9 cellular contexts compared by ENCODE assay signal in genomic region chr14:22928237-22929103, GRCh38. TPM values are rescaled to one million over a fixed set of nuclear protein-coding genes. Genes with fewer than 3 reads are reported as not detected.
DNase-seq lines count a peak whose midpoint lies in the region; ATAC-seq, FAIRE-seq and TF ChIP-seq lines count a peak whose summit lies in the region.
"Had no signal": no experiment of that assay in that cellular context is flagged by ENCODE, and none has a peak within 500 bp of the region (broad histone marks: within the 10 kb centered on the region; RNA-seq: fewer than 3 reads in every experiment).

No MANE protein-coding gene starts in this region.

- H4K91ac ChIP-seq in H1 (replicated peaks; ENCODE audit: insufficient read length, low read length), result peak overlapping the region; percentile 8

- peaks cover 12% of the 10 kb centered on the region for H3K36me3 ChIP-seq in CD8-positive, alpha-beta memory T cell (ENCODE audit: insufficient read depth, low read length)
- H3K36me3 ChIP-seq in MM.1S (replicated peaks; ENCODE audit: insufficient read depth, low read length) (no peaks in the 10 kb centered on the region), H1 (ENCODE audit: control insufficient read depth in 2 of 4, insufficient read depth in 4 of 4, low read length in 3 of 4) (peaks cover 21 to 38% (median 30%) of the 10 kb centered on the region in 4 experiments; a peak in 7 of 8 replicates), neural progenitor cell (no peaks in the 10 kb centered on the region)

- peak overlapping the region; percentile 87 for H3K27ac ChIP-seq in CD8-positive, alpha-beta memory T cell (ENCODE audit: low read depth, low read length)
- H3K27ac ChIP-seq in MM.1S (ENCODE audit: low read length) (peak overlapping the region; percentile 67), H1 (ENCODE audit: low read depth, low read length) (peak overlapping the region; percentile 95), neural progenitor cell (peak overlapping the region; percentile 57)

- H2AFZ ChIP-seq in MM.1S (ENCODE audit: low read length) (peak overlapping the region; percentile 67; the same call in 1 of the 2 replicates), H1 (ENCODE audit: low read length) (peak overlapping the region; percentile 77; the same call in 1 of the 2 replicates), neural progenitor cell (replicated peaks) (peak overlapping the region; percentile 81)

- TF ChIP-seq EP300 in H1 (IDR thresholded peaks at IDR 0.05; ENCODE audit: borderline replicate concordance in 1 of 2, low read depth in 2 of 2, low read length in 2 of 2), result no peak

- H3K9ac ChIP-seq in MM.1S (ENCODE audit: low read length), result peak overlapping the region; percentile 93
- H3K9ac ChIP-seq in H1 (replicated peaks in 1 of 4; ENCODE audit: extremely low read depth in 1 of 4, low read depth in 3 of 4, low read length in 3 of 4), result peak overlapping the region; percentile 82 to 96 (median 89); a peak in 6 of 7 replicates
- H3K9ac ChIP-seq in neural progenitor cell, result peak overlapping the region; percentile 78

- H3K27ac Mint-ChIP-seq in CD8-positive, alpha-beta memory T cell, result peak overlapping the region in 1 of 8 donors; percentile 16
- H3K27ac Mint-ChIP-seq in neural progenitor cell, result no peak overlapping the region
- H3K27ac Mint-ChIP-seq: stimulated activated effector memory CD8-positive, alpha-beta T cell treated with anti-CD3 and anti-CD28 coated beads, Interleukin-12 subunit alpha, Interleukin-12 subunit beta, amount 100 ng/mL, for 72 hours had no signal

- H3K36me3 Mint-ChIP-seq in CD8-positive, alpha-beta memory T cell, result peaks cover 5 to 31% (median 6%) of the 10 kb centered on the region in 3 donors
- H3K36me3 Mint-ChIP-seq in neural progenitor cell, result peaks cover 24% of the 10 kb centered on the region

- TF ChIP-seq CTCF in MM.1S (IDR thresholded peaks at IDR 0.05; ENCODE audit: low read length) (no peak), H1 (IDR thresholded peaks at IDR 0.05; ENCODE audit: control extremely low read depth in 1 of 3, insufficient read depth in 1 of 3, low read depth in 1 of 3, low read length in 3 of 3) (no peak), neural progenitor cell (IDR thresholded peaks at IDR 0.05) (no peak)

- no peak for FAIRE-seq in H1 (lab: Jason Lieb, UNC)

- no peak overlapping the region for H2BK12ac ChIP-seq in H1 (ENCODE audit: low read depth, low read length)

- CTCF ChIA-PET in CD8-positive, alpha-beta memory T cell (lab: Charles Lee), result interaction anchor here (0.8 to 3.5 kb wide), 15 partner anchors 9 to 372 kb away, joined by 3 to 28 read pairs (median 10); partner anchors contain the start of genes CDH24, HAUS4 and RBM23
- CTCF ChIA-PET in H1 (lab: Charles Lee; ENCODE audit: partially characterized antibody), result interaction anchor here (0.7 to 3.2 kb wide), 12 partner anchors 12 to 370 kb away, joined by 3 to 22 read pairs (median 4); partner anchors contain the start of genes LRP10 and PSMB11

- H3K79me2 ChIP-seq in MM.1S (ENCODE audit: low read length), result peaks cover 15% of the 10 kb centered on the region
- H3K79me2 ChIP-seq in H1 (ENCODE audit: control insufficient read depth in 1 of 2, insufficient read depth in 2 of 2, low read length in 2 of 2), result peaks cover 5 to 21% of the 10 kb centered on the region in 2 experiments
- H3K79me2 ChIP-seq in neural progenitor cell (ENCODE audit: low read depth), result peaks cover 27% of the 10 kb centered on the region

- no peak for ATAC-seq in HG02973 (IDR thresholded peaks at IDR 0.05; ENCODE audit: unreplicated experiment)
- no peak for ATAC-seq in GM19395 (IDR thresholded peaks at IDR 0.05; ENCODE audit: unreplicated experiment)

- no peak; a peak in 1 of 3 replicates for TF ChIP-seq POLR2A in H1 (IDR thresholded peaks at IDR 0.05; ENCODE audit: control extremely low read depth in 1 of 2, low read depth in 2 of 2, low read length in 2 of 2)

- H2BK5ac ChIP-seq in H1 (ENCODE audit: low read depth, low read length), result peak overlapping the region; percentile 95; the same call in 1 of the 2 replicates

- no peaks in the 10 kb centered on the region for H3K9me3 ChIP-seq in CD8-positive, alpha-beta memory T cell (ENCODE audit: low read length)
- H3K9me3 ChIP-seq in MM.1S (replicated peaks; ENCODE audit: insufficient read depth, low read length), result no peaks in the 10 kb centered on the region
- H3K9me3 ChIP-seq in H1 (ENCODE audit: insufficient read depth in 2 of 2, low read depth in 1 of 2, low read length in 1 of 2), result no peaks in the 10 kb centered on the region
- H3K9me3 ChIP-seq in neural progenitor cell (ENCODE audit: low read depth), result no peaks in the 10 kb centered on the region

- H2BK20ac ChIP-seq in H1 (ENCODE audit: low read length), result no peak overlapping the region

- H3K9me3 Mint-ChIP-seq in CD8-positive, alpha-beta memory T cell, result no peaks in the 10 kb centered on the region
- H3K9me3 Mint-ChIP-seq in neural progenitor cell, result no peaks in the 10 kb centered on the region
- H3K9me3 Mint-ChIP-seq: stimulated activated effector memory CD8-positive, alpha-beta T cell treated with anti-CD3 and anti-CD28 coated beads, Interleukin-12 subunit alpha, Interleukin-12 subunit beta, amount 100 ng/mL, for 72 hours had no signal

- H4K8ac ChIP-seq in H1 (ENCODE audit: extremely low read depth, insufficient read depth, low read length), result no peak overlapping the region; the same call in 1 of the 2 replicates

- H3K9me2 ChIP-seq in MM.1S (replicated peaks; ENCODE audit: insufficient read depth, low read length), result no peaks in the 10 kb centered on the region

- no peak overlapping the region for H3K4ac ChIP-seq in H1 (replicated peaks; ENCODE audit: insufficient read length, low read depth, low read length)

- H3K4me1 Mint-ChIP-seq in CD8-positive, alpha-beta memory T cell, result peaks cover 8 to 21% (median 16%) of the 10 kb centered on the region in 3 donors
- peaks cover 16% of the 10 kb centered on the region for H3K4me1 Mint-ChIP-seq in neural progenitor cell

- H3K18ac ChIP-seq in H1 (ENCODE audit: extremely low read depth, low read length), result no peak overlapping the region

- H3K23me2 ChIP-seq in H1 (ENCODE audit: low read depth, low read length), result peaks cover 9% of the 10 kb centered on the region

- no peak overlapping the region for H3K23ac ChIP-seq in H1 (ENCODE audit: insufficient read length)

- POLR2A ChIA-PET in CD8-positive, alpha-beta memory T cell (lab: Charles Lee), result interaction anchor here (0.6 to 1.9 kb wide), 9 partner anchors 9 to 1402 kb away, joined by 3 to 12 read pairs (median 5); partner anchors contain the start of genes ACIN1, C14orf119, PSMB5 and RBM23
- POLR2A ChIA-PET in H1 (lab: Charles Lee; ENCODE audit: partially characterized antibody), result interaction anchor here (0.6 to 4.6 kb wide), 23 partner anchors 9 to 398 kb away, joined by 3 to 67 read pairs (median 5); partner anchors contain the start of genes ACIN1, AJUBA, C14orf119 and HAUS4

- H2BK15ac ChIP-seq in H1 (ENCODE audit: low read length), result no peak overlapping the region

- no peak for DNase-seq in CD8-positive, alpha-beta memory T cell
- DNase-seq in MM.1S (no peak), H1 (ENCODE audit: low read depth in 1 of 2, low spot score in 2 of 2) (no peak), neural progenitor cell (ENCODE audit: low spot score) (peak; percentile 9), NCI-H774 (lab: John Stamatoyannopoulos, UW) (no peak)
- DNase-seq in activated effector memory CD4-positive, alpha-beta T cell treated with Interleukin-2 at 50 U/mL for 16 hours, result no peak

- H3K4me1 ChIP-seq in CD8-positive, alpha-beta memory T cell (ENCODE audit: insufficient read depth, low read length), result peaks cover 18% of the 10 kb centered on the region
- H3K4me1 ChIP-seq in MM.1S (ENCODE audit: low read length), result 0 out of 2 replicates have a peak, but pooled peaks cover 3% of the 10 kb centered on the region
- H3K4me1 ChIP-seq in H1 (replicated peaks in 1 of 4; ENCODE audit: control insufficient read depth in 3 of 4, insufficient read depth in 4 of 4, low read length in 3 of 4), result peaks cover 0 to 3% (median 1%) of the 10 kb centered on the region in 4 experiments; a peak in 3 of 7 replicates
- H3K4me1 ChIP-seq in neural progenitor cell, result peaks cover 8% of the 10 kb centered on the region

- no peak overlapping the region for H3K4me3 Mint-ChIP-seq in CD8-positive, alpha-beta memory T cell
- H3K4me3 Mint-ChIP-seq in neural progenitor cell, result no peak overlapping the region
- H3K4me3 Mint-ChIP-seq: stimulated activated effector memory CD8-positive, alpha-beta T cell treated with anti-CD3 and anti-CD28 coated beads, Interleukin-12 subunit alpha, Interleukin-12 subunit beta, amount 100 ng/mL, for 72 hours had no signal

- no peak overlapping the region for H2BK120ac ChIP-seq in H1 (replicated peaks; ENCODE audit: low read depth, low read length)

- no peak for TF ChIP-seq RAD21 in H1 (IDR thresholded peaks at IDR 0.05 in 1 of 2, conservative IDR thresholded peaks at IDR 0.05 in 1 of 2; ENCODE audit: low read depth in 2 of 2, low read length in 2 of 2)

- peaks cover 5% of the 10 kb centered on the region; the same call in 1 of the 2 replicates for H3K79me1 ChIP-seq in H1 (ENCODE audit: low read depth, low read length)

- H4K20me1 ChIP-seq in MM.1S (ENCODE audit: insufficient read depth, low read length), result no peaks in the 10 kb centered on the region
- H4K20me1 ChIP-seq in H1 (replicated peaks in 1 of 2; ENCODE audit: control insufficient read depth in 1 of 2, insufficient read depth in 2 of 2, low read length in 2 of 2), result peaks cover 0 to 2% of the 10 kb centered on the region in 2 experiments
- H4K20me1 ChIP-seq in neural progenitor cell (ENCODE audit: low read depth), result no peaks in the 10 kb centered on the region

- no peaks in the 10 kb centered on the region for H3K27me3 Mint-ChIP-seq in CD8-positive, alpha-beta memory T cell
- H3K27me3 Mint-ChIP-seq in neural progenitor cell (ENCODE audit: insufficient read depth, low read depth), result peaks cover 9% of the 10 kb centered on the region

- WGBS in H1 (ENCODE audit: extremely low coverage in 1 of 2, insufficient coverage in 1 of 2, insufficient read length in 1 of 2, insufficient replicate concordance in 2 of 2, low coverage in 1 of 2, low lambda C conversion rate in 2 of 2, missing lambda C conversion rate in 1 of 2), 2 experiments, result 40% methylated on average over 12 of the region's 12 CpGs; no CpG with 5 or more reads in 1 of the 2 experiments

- H3F3A ChIP-seq in MM.1S (ENCODE audit: insufficient read depth, low read length) (peaks cover 5% of the 10 kb centered on the region; the same call in 1 of the 2 replicates), neural progenitor cell (ENCODE audit: low read depth) (peaks cover 29% of the 10 kb centered on the region)

- H3K4me2 ChIP-seq in MM.1S (ENCODE audit: low read depth, low read length) (peak overlapping the region; percentile 83), H1 (ENCODE audit: insufficient read depth in 1 of 2, low read depth in 2 of 2, low read length in 2 of 2) (peak overlapping the region; percentile 85 to 88), neural progenitor cell (peak overlapping the region; percentile 96)

- H2AK5ac ChIP-seq in H1 (ENCODE audit: low read depth, low read length), result no peak overlapping the region

- no peak overlapping the region for H3K14ac ChIP-seq in H1 (ENCODE audit: insufficient read length)

- H3K4me3 ChIP-seq in CD8-positive, alpha-beta memory T cell (ENCODE audit: low read length), result peak overlapping the region; percentile 92
- H3K4me3 ChIP-seq in MM.1S (ENCODE audit: low read length), result peak overlapping the region; percentile 93
- peak overlapping the region; percentile 65 to 94 (median 86) for H3K4me3 ChIP-seq in H1 (ENCODE audit: extremely low read depth in 1 of 4, insufficient read depth in 2 of 4, low read depth in 3 of 4, low read length in 4 of 4)
- peak overlapping the region; percentile 90 for H3K4me3 ChIP-seq in neural progenitor cell

- H4K5ac ChIP-seq in H1 (ENCODE audit: insufficient read length, low read depth, low read length), result peak overlapping the region; percentile 96

- no peaks in the 10 kb centered on the region for H3K27me3 ChIP-seq in CD8-positive, alpha-beta memory T cell (ENCODE audit: insufficient read depth, low read length, poor library complexity, severe bottlenecking)
- H3K27me3 ChIP-seq in MM.1S (replicated peaks; ENCODE audit: insufficient read depth, low read length), result no peaks in the 10 kb centered on the region
- no peaks in the 10 kb centered on the region for H3K27me3 ChIP-seq in H1 (replicated peaks in 1 of 4; ENCODE audit: control insufficient read depth in 3 of 4, extremely low read depth in 1 of 4, insufficient read depth in 3 of 4, low read length in 3 of 4)
- no peaks in the 10 kb centered on the region for H3K27me3 ChIP-seq in neural progenitor cell

- H3K56ac ChIP-seq in H1 (replicated peaks; ENCODE audit: insufficient read length, low read depth, low read length), result peak overlapping the region; percentile 74

RNA-seq across cellular contexts. Expression of gene PRMT5, which starts 0.7 kb away (rescaled TPM):
- total RNA-seq in CD8-positive, alpha-beta memory T cell, result 100 to 1,000 TPM; 191 to 200 TPM
- polyA plus RNA-seq in CD8-positive, alpha-beta memory T cell, result 41.3 TPM
- total RNA-seq in H1 (2021; fragmentation: NEBNext Ultra II Directional; extraction: Animal tissue kit (Norgen Biotek cat#: 25700)), result 159 and 171 TPM in 2 replicates
- polyA plus RNA-seq in H1 (2011; rRNA removed), result 329 and 402 TPM in 2 replicates
- 274 TPM for polyA plus RNA-seq in H1 (2011; cell fraction: cytosol; rRNA removed)
- polyA plus RNA-seq in H1 (2011; cell fraction: nucleus; rRNA removed), result 275 TPM
- polyA plus RNA-seq in H1 (2012, experiment 1 of 2), result 145 to 187 TPM (median 170 TPM) in 4 replicates
- polyA plus RNA-seq in H1 (2012, experiment 2 of 2), result 336 TPM
- polyA plus RNA-seq in H1 (2013, experiment 1 of 2), result 113 TPM
- polyA plus RNA-seq in H1 (2013, experiment 2 of 2), result 99.5 TPM
- polyA minus RNA-seq in H1 (2011; rRNA and poly(A)+ RNA removed), result 439 and 469 TPM in 2 replicates
- 207 TPM for polyA minus RNA-seq in H1 (2011; cell fraction: cytosol; rRNA and poly(A)+ RNA removed)
- 156 TPM for polyA minus RNA-seq in H1 (2011; cell fraction: nucleus; rRNA and poly(A)+ RNA removed)
- 54.6 and 97.6 TPM in 2 replicates for total RNA-seq in neural progenitor cell (ENCODE audit: low replicate concordance)

RNA-seq across cellular contexts. Expression of gene RBM23, which starts 9.5 kb away (rescaled TPM):
- 10 to 100 TPM; 83.6 to 88.8 TPM for total RNA-seq in CD8-positive, alpha-beta memory T cell
- polyA plus RNA-seq in CD8-positive, alpha-beta memory T cell, result 50.3 TPM
- 43.1 and 43.3 TPM in 2 replicates for total RNA-seq in H1 (2021; fragmentation: NEBNext Ultra II Directional; extraction: Animal tissue kit (Norgen Biotek cat#: 25700))
- polyA plus RNA-seq in H1 (2011; rRNA removed), result 41.2 and 68.9 TPM in 2 replicates
- polyA plus RNA-seq in H1 (2011; cell fraction: cytosol; rRNA removed), result 53.5 TPM
- polyA plus RNA-seq in H1 (2011; cell fraction: nucleus; rRNA removed), result 49.5 TPM
- 32.4 to 44.1 TPM (median 38.9 TPM) in 4 replicates for polyA plus RNA-seq in H1 (2012, experiment 1 of 2)
- polyA plus RNA-seq in H1 (2012, experiment 2 of 2), result 17.9 TPM
- polyA plus RNA-seq in H1 (2013, experiment 1 of 2), result 33.8 TPM
- polyA plus RNA-seq in H1 (2013, experiment 2 of 2), result 33.5 TPM
- 47.4 and 52.2 TPM in 2 replicates for polyA minus RNA-seq in H1 (2011; rRNA and poly(A)+ RNA removed)
- 29.7 TPM for polyA minus RNA-seq in H1 (2011; cell fraction: cytosol; rRNA and poly(A)+ RNA removed)
- 40.3 TPM for polyA minus RNA-seq in H1 (2011; cell fraction: nucleus; rRNA and poly(A)+ RNA removed)
- 139 and 170 TPM in 2 replicates for total RNA-seq in neural progenitor cell (ENCODE audit: low replicate concordance)

RNA-seq across cellular contexts. Expression of gene HAUS4, which starts 28.4 kb away (rescaled TPM):
- total RNA-seq in CD8-positive, alpha-beta memory T cell, result 10 to 100 TPM; 43.3 to 48.3 TPM
- 24.6 TPM for polyA plus RNA-seq in CD8-positive, alpha-beta memory T cell
- 46.1 and 47.7 TPM in 2 replicates for total RNA-seq in H1 (2021; fragmentation: NEBNext Ultra II Directional; extraction: Animal tissue kit (Norgen Biotek cat#: 25700))
- 35.6 and 46.0 TPM in 2 replicates for polyA plus RNA-seq in H1 (2011; rRNA removed)
- 53.6 TPM for polyA plus RNA-seq in H1 (2011; cell fraction: cytosol; rRNA removed)
- polyA plus RNA-seq in H1 (2011; cell fraction: nucleus; rRNA removed), result 45.6 TPM
- polyA plus RNA-seq in H1 (2012, experiment 1 of 2), result 50.4 to 62.8 TPM (median 59.8 TPM) in 4 replicates
- polyA plus RNA-seq in H1 (2012, experiment 2 of 2), result 55.5 TPM
- polyA plus RNA-seq in H1 (2013, experiment 1 of 2), result 45.0 TPM
- 43.0 TPM for polyA plus RNA-seq in H1 (2013, experiment 2 of 2)
- polyA minus RNA-seq in H1 (2011; rRNA and poly(A)+ RNA removed), result 58.4 and 73.9 TPM in 2 replicates
- 29.0 TPM for polyA minus RNA-seq in H1 (2011; cell fraction: cytosol; rRNA and poly(A)+ RNA removed)
- polyA minus RNA-seq in H1 (2011; cell fraction: nucleus; rRNA and poly(A)+ RNA removed), result 33.8 TPM
- 93.3 and 103 TPM in 2 replicates for total RNA-seq in neural progenitor cell (ENCODE audit: low replicate concordance)

RNA-seq across cellular contexts. Expression of gene REM2, which starts 45.4 kb away (rescaled TPM):
- under 1 TPM; 0.33 TPM for total RNA-seq in CD8-positive, alpha-beta memory T cell
- polyA plus RNA-seq in CD8-positive, alpha-beta memory T cell, result 1.0 TPM
- 1.1 and 1.3 TPM in 2 replicates for total RNA-seq in H1 (2021; fragmentation: NEBNext Ultra II Directional; extraction: Animal tissue kit (Norgen Biotek cat#: 25700))
- polyA plus RNA-seq in H1 (2011; rRNA removed), result 0.78 and 1.00 TPM in 2 replicates
- polyA plus RNA-seq in H1 (2011; cell fraction: cytosol; rRNA removed), result 1.4 TPM
- polyA plus RNA-seq in H1 (2011; cell fraction: nucleus; rRNA removed), result 2.2 TPM
- polyA plus RNA-seq in H1 (2012, experiment 1 of 2), result 0.96 to 1.6 TPM (median 1.2 TPM) in 4 replicates
- polyA plus RNA-seq in H1 (2012, experiment 2 of 2), result 1.3 TPM
- 1.5 TPM for polyA plus RNA-seq in H1 (2013, experiment 1 of 2)
- polyA plus RNA-seq in H1 (2013, experiment 2 of 2), result 1.4 TPM
- 0.34 and 0.73 TPM in 2 replicates for polyA minus RNA-seq in H1 (2011; rRNA and poly(A)+ RNA removed)
- polyA minus RNA-seq in H1 (2011; cell fraction: cytosol; rRNA and poly(A)+ RNA removed), result not detected
- 1.8 TPM for polyA minus RNA-seq in H1 (2011; cell fraction: nucleus; rRNA and poly(A)+ RNA removed)
- total RNA-seq in neural progenitor cell (ENCODE audit: low replicate concordance), result 1.7 and 3.3 TPM in 2 replicates

RNA-seq across cellular contexts. Expression of gene AJUBA, which starts 53.9 kb away (rescaled TPM):
- total RNA-seq in CD8-positive, alpha-beta memory T cell, result 1 to 10 TPM in 1 of 2 experiments, under 1 TPM in 1; 0.90 to 1.2 TPM
- 0.64 TPM for polyA plus RNA-seq in CD8-positive, alpha-beta memory T cell
- 46.0 TPM in 2 replicates for total RNA-seq in H1 (2021; fragmentation: NEBNext Ultra II Directional; extraction: Animal tissue kit (Norgen Biotek cat#: 25700))
- polyA plus RNA-seq in H1 (2011; rRNA removed), result 33.1 and 38.8 TPM in 2 replicates
- polyA plus RNA-seq in H1 (2011; cell fraction: cytosol; rRNA removed), result 37.3 TPM
- 51.3 TPM for polyA plus RNA-seq in H1 (2011; cell fraction: nucleus; rRNA removed)
- 35.5 to 45.4 TPM (median 41.3 TPM) in 4 replicates for polyA plus RNA-seq in H1 (2012, experiment 1 of 2)
- polyA plus RNA-seq in H1 (2012, experiment 2 of 2), result 35.9 TPM
- 10.0 TPM for polyA plus RNA-seq in H1 (2013, experiment 1 of 2)
- polyA plus RNA-seq in H1 (2013, experiment 2 of 2), result 10.3 TPM
- 153 and 192 TPM in 2 replicates for polyA minus RNA-seq in H1 (2011; rRNA and poly(A)+ RNA removed)
- 50.7 TPM for polyA minus RNA-seq in H1 (2011; cell fraction: cytosol; rRNA and poly(A)+ RNA removed)
- 105 TPM for polyA minus RNA-seq in H1 (2011; cell fraction: nucleus; rRNA and poly(A)+ RNA removed)
- total RNA-seq in neural progenitor cell (ENCODE audit: low replicate concordance), result 99.6 and 147 TPM in 2 replicates
